ENCODE assay signal across 13 cellular contexts in genomic region chr16:57533366-57533617, GRCh38. TPM values are rescaled to one million over a fixed set of nuclear protein-coding genes. Genes with fewer than 3 reads are reported as not detected.
DNase-seq lines count a peak whose midpoint lies in the region; ATAC-seq and TF ChIP-seq lines count a peak whose summit lies in the region.
"Had no signal": no experiment of that assay in that cellular context is flagged by ENCODE, and none has a peak within 500 bp of the region (broad histone marks: within the 10 kb centered on the region; RNA-seq: fewer than 3 reads in every experiment).

No MANE protein-coding gene starts in this region.

- H2AK5ac ChIP-seq in IMR-90 (ENCODE audit: low read depth, low read length), result no peak overlapping the region

- H3K9me3 Mint-ChIP-seq in chondrocyte (ENCODE audit: low read depth), result no peaks in the 10 kb centered on the region
- H3K9me3 Mint-ChIP-seq in natural killer cell treated with Interleukin-12 subunit alpha and Interleukin-12 subunit beta and Interleukin-15 and Interleukin-18, amount 100 ng/mL, for 72 hours, result no peaks in the 10 kb centered on the region

- H3K23ac ChIP-seq in IMR-90 (ENCODE audit: low read depth, low read length), result no peak overlapping the region

- peaks cover 0 to 22% (median 0%) of the 10 kb centered on the region in 11 experiments; a peak in 2 of 22 replicates for H3K27me3 ChIP-seq in BLaER1 treated with 17β-estradiol and CSF1 and Interleukin-3, amounts not matched to agents 10 nM and 100 nM
- H3K27me3 ChIP-seq in IMR-90 (ENCODE audit: control insufficient read depth, insufficient read depth, low read length), result peaks cover 4% of the 10 kb centered on the region; the same call in 1 of the 2 replicates
- H3K27me3 ChIP-seq in brain microvascular endothelial cell (replicated peaks), result no peaks in the 10 kb centered on the region

- no peaks in the 10 kb centered on the region for H3K27me3 Mint-ChIP-seq in chondrocyte (ENCODE audit: low read depth)
- no peaks in the 10 kb centered on the region for H3K27me3 Mint-ChIP-seq in natural killer cell treated with Interleukin-12 subunit alpha and Interleukin-12 subunit beta and Interleukin-15 and Interleukin-18, amount 100 ng/mL, for 72 hours

- peak overlapping the region in 9 of 11 experiments; percentile 36 to 70 (median 65); a peak in 17 of 22 replicates for H3K9ac ChIP-seq in BLaER1 treated with 17β-estradiol and CSF1 and Interleukin-3, amounts not matched to agents 10 nM and 100 nM
- H3K9ac ChIP-seq in IMR-90 (ENCODE audit: low read depth, low read length), result no peak overlapping the region

- H3K4ac ChIP-seq in IMR-90 (ENCODE audit: low read depth, low read length), result no peak overlapping the region

- H3K4me3 Mint-ChIP-seq in chondrocyte (ENCODE audit: unreplicated experiment), result peak overlapping the region; percentile 61
- H3K4me3 Mint-ChIP-seq in natural killer cell treated with Interleukin-12 subunit alpha and Interleukin-12 subunit beta and Interleukin-15 and Interleukin-18, amount 100 ng/mL, for 72 hours, result peak overlapping the region; percentile 98

- H3K27ac ChIP-seq in BLaER1 treated with 17β-estradiol and CSF1 and Interleukin-3, amounts not matched to agents 10 nM and 100 nM, result peak overlapping the region in 8 of 11 experiments; percentile 58 to 77 (median 65); a peak in 14 of 22 replicates
- H3K27ac ChIP-seq in IMR-90 (ENCODE audit: insufficient read depth, low read length) (no peak overlapping the region), brain microvascular endothelial cell (no peak overlapping the region)
- H3K27ac ChIP-seq: epithelial cell of prostate, neutrophil, SK-N-MC had no signal

- H2BK120ac ChIP-seq in IMR-90 (ENCODE audit: low read depth, low read length), result no peak overlapping the region

- TF ChIP-seq RAD21 in IMR-90 (IDR thresholded peaks at IDR 0.05; ENCODE audit: low read length), result no peak

- H4K20me1 ChIP-seq in BLaER1 treated with 17β-estradiol and CSF1 and Interleukin-3, amounts not matched to agents 10 nM and 100 nM, result peaks cover 0 to 13% (median 0%) of the 10 kb centered on the region in 11 experiments; a peak in 3 of 22 replicates
- H4K20me1 ChIP-seq in IMR-90 (ENCODE audit: insufficient read depth, low read length), result peaks cover 5% of the 10 kb centered on the region; the same call in 1 of the 2 replicates

- peak overlapping the region; percentile 93 for H3K27ac Mint-ChIP-seq in chondrocyte (ENCODE audit: unreplicated experiment)
- H3K27ac Mint-ChIP-seq in natural killer cell treated with Interleukin-12 subunit alpha and Interleukin-12 subunit beta and Interleukin-15 and Interleukin-18, amount 100 ng/mL, for 72 hours, result peak overlapping the region; percentile 100

- dilution Hi-C loops in IMR-90 (cut with HindIII; ENCODE audit: low sequenced_read_pairs, unreplicated experiment), result no loop called here

- H3K79me1 ChIP-seq in IMR-90 (ENCODE audit: low read depth in 1 of 2, low read length in 2 of 2), result peaks cover 7 to 27% of the 10 kb centered on the region in 2 experiments; a peak in 3 of 4 replicates

- H2BK5ac ChIP-seq in IMR-90 (ENCODE audit: low read depth, low read length, poor library complexity, severe bottlenecking), result no peak overlapping the region

- H3K4me2 ChIP-seq in BLaER1 treated with 17β-estradiol and CSF1 and Interleukin-3, amounts not matched to agents 10 nM and 100 nM, result peak overlapping the region; percentile 55 to 96 (median 93); a peak in 21 of 22 replicates
- peak overlapping the region; percentile 22; the same call in 1 of the 2 replicates for H3K4me2 ChIP-seq in IMR-90 (ENCODE audit: low read depth, low read length)

- POLR2A ChIA-PET in IMR-90 (lab: Charles Lee; ENCODE audit: unreplicated experiment), result no interaction called here

- TF ChIP-seq CTCF in IMR-90 (conservative IDR thresholded peaks at IDR 0.05; ENCODE audit: low read depth, low read length) (no peak), chondrocyte (IDR thresholded peaks at IDR 0.05) (no peak), brain microvascular endothelial cell (IDR thresholded peaks at IDR 0.05; ENCODE audit: low read depth, low read length, missing control alignments) (no peak)

- H3K4me3 ChIP-seq in BLaER1 treated with 17β-estradiol and CSF1 and Interleukin-3, amounts not matched to agents 10 nM and 100 nM, result peak overlapping the region in 8 of 10 experiments; percentile 17 to 61 (median 36); a peak in 11 of 20 replicates
- H3K4me3 ChIP-seq in IMR-90 (ENCODE audit: insufficient read depth, low read depth, low read length), result no peak overlapping the region
- no peak overlapping the region for H3K4me3 ChIP-seq in brain microvascular endothelial cell (ENCODE audit: low read depth, low read length)
- H3K4me3 ChIP-seq: SK-N-MC had no signal

- WGBS in IMR-90 (ENCODE audit: extremely low coverage in 2 of 2, insufficient read length in 1 of 2), 2 experiments, result 87% methylated on average over 3 of the region's 5 CpGs; no CpG with 5 or more reads in 1 of the 2 experiments

- no peak overlapping the region for H4K5ac ChIP-seq in IMR-90 (ENCODE audit: low read depth, low read length)

- H2BK20ac ChIP-seq in IMR-90 (ENCODE audit: low read depth, low read length), result no peak overlapping the region

- BruUV-seq in IMR-90 (replicated peaks; lab: Mats Ljungman, UMichigan), result no TSS peak

- in situ Hi-C loops in IMR-90 (cut with MboI; ENCODE audit: low sequenced_read_pairs) (no loop called here), brain microvascular endothelial cell (cut with HindIII; ENCODE audit: low pct_ligation_motif_present, low sequenced_read_pairs) (no loop called here)

- H3K36me3 ChIP-seq in BLaER1 treated with 17β-estradiol and CSF1 and Interleukin-3, amounts not matched to agents 10 nM and 100 nM, result peaks cover 0 to 6% (median 1%) of the 10 kb centered on the region in 11 experiments; a peak in 5 of 22 replicates
- H3K36me3 ChIP-seq in IMR-90 (ENCODE audit: control insufficient read depth, insufficient read depth, low read length) (peaks cover 2% of the 10 kb centered on the region), brain microvascular endothelial cell (replicated peaks) (no peaks in the 10 kb centered on the region)
- H3K36me3 ChIP-seq: neutrophil had no signal

- TF ChIP-seq POLR2A in IMR-90 (IDR thresholded peaks at IDR 0.05; ENCODE audit: low read depth, low read length), result no peak

- no peak overlapping the region for H3K14ac ChIP-seq in IMR-90 (replicated peaks; ENCODE audit: low read depth, low read length)

- DNase-seq in IMR-90, result no peak
- DNase-seq in chondrocyte (ENCODE audit: low spot score), result no peak
- no peak for DNase-seq in natural killer cell treated with Interleukin-12 subunit alpha and Interleukin-12 subunit beta and Interleukin-15 and Interleukin-18, amount 100 ng/mL, for 72 hours (ENCODE audit: low spot score)
- no peak for DNase-seq in NCI-H2081 treated with DMSO at 0.1 percent for 48 hours (lab: John Stamatoyannopoulos, UW)
- no peak for DNase-seq in NCI-H2196 treated with DMSO at 0.1 percent for 48 hours (lab: John Stamatoyannopoulos, UW; ENCODE audit: unreplicated experiment)
- no peak for DNase-seq in brain microvascular endothelial cell
- DNase-seq in mucosa of gallbladder (ENCODE audit: low spot score), result no peak
- DNase-seq: NCI-H1048, NCI-H524 treated with DMSO at 0.1 percent for 48 hours had no signal

- no peak for ATAC-seq in IMR-90 (ENCODE audit: low read depth)
- ATAC-seq in natural killer cell treated with Interleukin-12 subunit alpha and Interleukin-12 subunit beta and Interleukin-15 and Interleukin-18, amount 100 ng/mL, for 72 hours, result no peak

- peaks cover 5% of the 10 kb centered on the region; the same call in 1 of the 2 replicates for H3K9me1 ChIP-seq in IMR-90 (ENCODE audit: insufficient read depth, low read length)

- no peaks in the 10 kb centered on the region for H3K9me3 ChIP-seq in BLaER1 treated with 17β-estradiol and CSF1 and Interleukin-3, amounts not matched to agents 10 nM and 100 nM (replicated peaks in 1 of 11)
- no peaks in the 10 kb centered on the region for H3K9me3 ChIP-seq in IMR-90 (ENCODE audit: control insufficient read depth, insufficient read depth, low read length)
- H3K9me3 ChIP-seq: neutrophil had no signal

- H3K56ac ChIP-seq in IMR-90 (ENCODE audit: extremely low read depth, insufficient read depth, low read length), result no peak overlapping the region

- H3K18ac ChIP-seq in IMR-90 (ENCODE audit: low read depth, low read length), result no peak overlapping the region

- 0 out of 4 replicates have a peak overlapping the region, but pooled peaks of 1 of the 2 experiments have one; percentile 7 for H4K8ac ChIP-seq in IMR-90 (ENCODE audit: low read depth in 2 of 2, low read length in 2 of 2)

- H2BK15ac ChIP-seq in IMR-90 (ENCODE audit: low read depth, low read length), result no peak overlapping the region

- no peak overlapping the region for H4K91ac ChIP-seq in IMR-90 (ENCODE audit: insufficient read depth, low read depth, low read length)

- peaks cover 3% of the 10 kb centered on the region for H3K36me3 Mint-ChIP-seq in chondrocyte (ENCODE audit: low read depth)
- H3K36me3 Mint-ChIP-seq in natural killer cell treated with Interleukin-12 subunit alpha and Interleukin-12 subunit beta and Interleukin-15 and Interleukin-18, amount 100 ng/mL, for 72 hours, result no peaks in the 10 kb centered on the region

- H2AK9ac ChIP-seq in IMR-90 (replicated peaks; ENCODE audit: low read depth, low read length, poor library complexity), result no peak overlapping the region

- peaks cover 73% of the 10 kb centered on the region for H3K4me1 Mint-ChIP-seq in chondrocyte (ENCODE audit: low read depth)
- H3K4me1 Mint-ChIP-seq in natural killer cell treated with Interleukin-12 subunit alpha and Interleukin-12 subunit beta and Interleukin-15 and Interleukin-18, amount 100 ng/mL, for 72 hours (ENCODE audit: low read depth in 2 of 2), result peaks cover 71% of the 10 kb centered on the region in 2 donors

- H3K4me1 ChIP-seq in BLaER1 treated with 17β-estradiol and CSF1 and Interleukin-3, amounts not matched to agents 10 nM and 100 nM, result peaks cover 77 to 96% (median 93%) of the 10 kb centered on the region in 10 experiments
- peaks cover 28% of the 10 kb centered on the region for H3K4me1 ChIP-seq in IMR-90 (ENCODE audit: control insufficient read depth, insufficient read depth, low read length)

- intact Hi-C loops in IMR-90 (cut with micrococcal nuclease), result no loop called here

- CTCF ChIA-PET in IMR-90 (lab: Yijun Ruan, JAX), result no interaction called here

- H2AFZ ChIP-seq in IMR-90 (replicated peaks; ENCODE audit: low read length, poor library complexity), result no peak overlapping the region

RNA-seq across cellular contexts. Expression of gene CCDC102A, which starts 3.1 kb away (rescaled TPM):
- total RNA-seq in IMR-90 (2012; rRNA removed), result 5.4 and 5.6 TPM in 2 replicates
- polyA plus RNA-seq in IMR-90 (2012; rRNA removed), result 8.5 and 11.4 TPM in 2 replicates
- polyA plus RNA-seq in IMR-90 (2012; cell fraction: cytosol; rRNA removed), result 20.6 and 24.3 TPM in 2 replicates
- 9.6 and 18.3 TPM in 2 replicates for polyA plus RNA-seq in IMR-90 (2012; cell fraction: nucleus; rRNA removed; ENCODE audit: low replicate concordance)
- 20.9 to 27.2 TPM (median 22.4 TPM) in 3 replicates for total RNA-seq in chondrocyte
- 10 to 100 TPM; 13.9 to 21.5 TPM for total RNA-seq in natural killer cell treated with Interleukin-12 subunit alpha and Interleukin-12 subunit beta and Interleukin-15 and Interleukin-18, amount 100 ng/mL, for 72 hours
- total RNA-seq in mucosa of gallbladder, result 10.2 TPM

RNA-seq across cellular contexts. Expression of gene ADGRG5, which starts 9.2 kb away (rescaled TPM):
- total RNA-seq in IMR-90 (2012; rRNA removed) (not detected in 2 replicates), chondrocyte (not detected in 3 replicates), mucosa of gallbladder (3.7 TPM)
- not detected in 2 replicates for polyA plus RNA-seq in IMR-90 (2012; rRNA removed)
- 0.02 TPM in 1 of 2 replicates, not detected in the other for polyA plus RNA-seq in IMR-90 (2012; cell fraction: cytosol; rRNA removed)
- polyA plus RNA-seq in IMR-90 (2012; cell fraction: nucleus; rRNA removed; ENCODE audit: low replicate concordance), result 0.04 TPM in 1 of 2 replicates, not detected in the other
- 10 to 100 TPM; 86.8 to 95.0 TPM for total RNA-seq in natural killer cell treated with Interleukin-12 subunit alpha and Interleukin-12 subunit beta and Interleukin-15 and Interleukin-18, amount 100 ng/mL, for 72 hours

RNA-seq across cellular contexts. Expression of gene DOK4, which starts 47.0 kb away (rescaled TPM):
- total RNA-seq in IMR-90 (2012; rRNA removed), result 20.3 and 22.0 TPM in 2 replicates
- 25.9 and 30.1 TPM in 2 replicates for polyA plus RNA-seq in IMR-90 (2012; rRNA removed)
- polyA plus RNA-seq in IMR-90 (2012; cell fraction: cytosol; rRNA removed), result 18.4 and 29.8 TPM in 2 replicates
- 50.8 and 77.6 TPM in 2 replicates for polyA plus RNA-seq in IMR-90 (2012; cell fraction: nucleus; rRNA removed; ENCODE audit: low replicate concordance)
- total RNA-seq in chondrocyte, result 23.7 to 28.5 TPM (median 26.4 TPM) in 3 replicates
- 1 to 10 TPM; 4.2 to 6.5 TPM for total RNA-seq in natural killer cell treated with Interleukin-12 subunit alpha and Interleukin-12 subunit beta and Interleukin-15 and Interleukin-18, amount 100 ng/mL, for 72 hours
- 123 TPM for total RNA-seq in mucosa of gallbladder

Comparison
In these comparisons a context has a peak if more than half of its experiments do, and no peak if none do; other contexts are left out.
1. H3K27ac ChIP-seq: peak in BLaER1 treated with 17β-estradiol and CSF1 and Interleukin-3, amounts not matched to agents 10 nM and 100 nM (8 of 11); none in IMR-90 (single experiment) and brain microvascular endothelial cell (single experiment).
2. H3K4me3 ChIP-seq: peak in BLaER1 treated with 17β-estradiol and CSF1 and Interleukin-3, amounts not matched to agents 10 nM and 100 nM (8 of 10); none in IMR-90 (single experiment) and brain microvascular endothelial cell (single experiment).
3. RNA of gene ADGRG5, which starts 9.2 kb away (total RNA-seq): 86.8 to 95.0 TPM in natural killer cell treated with Interleukin-12 subunit alpha and Interleukin-12 subunit beta and Interleukin-15 and Interleukin-18, amount 100 ng/mL, for 72 hours; 3.7 TPM in mucosa of gallbladder (single experiment), not detected in IMR-90 and not detected in chondrocyte; every median in the first group is over 10 times any median in the second.